ENCODE assay signal across 1 cellular context in genomic region chr1:6269271-6269996, GRCh38.
TF ChIP-seq lines count a peak whose summit lies in the region.

No MANE protein-coding gene starts in this region.

TF ChIP-seq in IMR-90, 13 proteins besides CTCF, POLR2A, EP300 and RAD21:
- no peak for TF ChIP-seq MXI1 (IDR thresholded peaks at IDR 0.05; ENCODE audit: borderline replicate concordance, low read depth, low read length)
- TF ChIP-seq USF2 (IDR thresholded peaks at IDR 0.05; ENCODE audit: low read depth, low read length) = no peak
- TF ChIP-seq CEBPB (IDR thresholded peaks at IDR 0.05; ENCODE audit: low read depth, low read length) = no peak
- TF ChIP-seq MAFK (IDR thresholded peaks at IDR 0.05; ENCODE audit: low read depth, low read length) = no peak
- TF ChIP-seq FOS (IDR thresholded peaks at IDR 0.05; ENCODE audit: low read depth, low read length) = no peak
- TF ChIP-seq SMC3 (IDR thresholded peaks at IDR 0.05; ENCODE audit: low read depth, low read length) = no peak
- TF ChIP-seq RFX5 (IDR thresholded peaks at IDR 0.05; ENCODE audit: low read depth, low read length) = no peak
- no peak for TF ChIP-seq CHD1 (IDR thresholded peaks at IDR 0.05; ENCODE audit: low read depth, low read length)
- TF ChIP-seq RCOR1 (IDR thresholded peaks at IDR 0.05; ENCODE audit: insufficient replicate concordance, low read length) = no peak
- TF ChIP-seq BHLHE40 (IDR thresholded peaks at IDR 0.05; ENCODE audit: low read depth, low read length) = no peak
- TF ChIP-seq NFE2L2 (IDR thresholded peaks at IDR 0.05; ENCODE audit: low read depth, low read length) = no peak
- TF ChIP-seq MAZ (IDR thresholded peaks at IDR 0.05; ENCODE audit: borderline replicate concordance, low read depth, low read length) = no peak
- TF ChIP-seq ELK1 (IDR thresholded peaks at IDR 0.05; ENCODE audit: borderline replicate concordance, low read depth, low read length) = no peak
TF ChIP-seq in IMR-90: peak in this region for 0.
